In the genomic region with DNA sequence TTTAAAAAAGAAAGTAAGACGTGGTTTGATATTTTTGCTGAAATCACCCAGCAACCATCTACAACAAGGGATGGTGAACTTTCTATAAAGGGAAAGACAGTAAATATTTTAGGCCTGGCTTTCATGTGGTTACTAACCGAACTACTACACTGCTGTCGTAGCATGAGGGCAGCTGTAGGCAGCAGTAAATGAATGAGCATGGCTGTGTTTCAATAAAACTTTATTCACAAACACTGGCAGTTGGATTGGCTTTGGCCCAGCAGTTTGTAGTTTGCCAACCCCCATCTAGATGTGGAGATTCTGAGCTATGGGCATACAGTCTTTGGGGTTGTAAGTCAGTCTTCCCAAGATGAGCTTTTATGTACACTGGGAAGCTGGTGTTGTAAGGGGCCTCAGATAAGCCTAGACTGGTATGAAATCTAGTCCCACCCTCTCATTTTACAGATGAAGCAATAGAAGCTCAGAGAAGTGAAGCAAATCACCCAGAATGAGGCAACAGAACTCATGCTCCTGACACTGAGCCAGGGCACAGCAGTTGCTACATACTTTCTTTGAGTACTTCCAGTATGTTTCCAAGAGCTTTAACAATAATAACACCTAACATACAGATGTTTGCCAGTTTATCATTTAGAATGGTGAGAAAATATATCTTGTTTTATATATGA, we compare ENCODE assay signal across 11 cellular contexts.
DNase-seq lines count a peak whose midpoint lies in the region; ATAC-seq and TF ChIP-seq lines count a peak whose summit lies in the region.
"Had no signal": no experiment of that assay in that cellular context is flagged by ENCODE, and none has a peak within 500 bp of the region (broad histone marks: within the 10 kb centered on the region; RNA-seq: fewer than 3 reads in every experiment).

No MANE protein-coding gene starts in this region.

- TF ChIP-seq CTCF in AG10803 (conservative IDR thresholded peaks at IDR 0.05; ENCODE audit: low read length) (no peak), gastroesophageal sphincter (IDR thresholded peaks at IDR 0.05) (no peak)

- no peak overlapping the region for H3K4me3 Mint-ChIP-seq in activated T-cell treated with anti-CD3 and anti-CD28 coated beads, Interleukin-2, amount 50 U/mL, for 24 hours

- peaks cover 6% of the 10 kb centered on the region for H3K27me3 Mint-ChIP-seq in activated T-cell treated with anti-CD3 and anti-CD28 coated beads, Interleukin-2, amount 50 U/mL, for 24 hours

- H3K9me3 ChIP-seq in adipocyte (ENCODE audit: control insufficient read depth, low read length), result peaks cover 17% of the 10 kb centered on the region
- no peaks in the 10 kb centered on the region for H3K9me3 ChIP-seq in gastroesophageal sphincter
- H3K9me3 ChIP-seq: SJSA1 had no signal

- H3K4me3 ChIP-seq in AG10803 (ENCODE audit: low read length) (no peak overlapping the region), adipocyte (ENCODE audit: low read length) (peak overlapping the region; percentile 9), gastroesophageal sphincter (no peak overlapping the region)
- H3K4me3 ChIP-seq: SJSA1 had no signal

- peak; percentile 95 for DNase-seq in AG10803 (ENCODE audit: low read depth)
- DNase-seq in adipocyte (ENCODE audit: low read depth), result peak; percentile 97
- peak; percentile 71 for DNase-seq in sciatic nerve (ENCODE audit: low spot score)
- no peak for DNase-seq in iPS-NIHi7 (ENCODE audit: extremely low spot score)
- DNase-seq in activated T-cell treated with anti-CD3 and anti-CD28 coated beads, Interleukin-2, amount 50 U/mL, for 24 hours, result no peak
- DNase-seq in NCI-H2107 treated with DMSO at 0.1 percent for 48 hours (lab: John Stamatoyannopoulos, UW; ENCODE audit: unreplicated experiment), result no peak
- DNase-seq: activated CD4-positive, alpha-beta T cell treated with anti-CD3 and anti-CD28 coated beads, Interleukin-2, amount 50 U/mL, for 1 hour; amygdala had no signal

- 43 to 45% methylated on average over 3 of the region's 3 CpGs for WGBS in gastroesophageal sphincter (ENCODE audit: low coverage in 1 of 2), 2 donors

- H3K27me3 ChIP-seq in adipocyte (replicated peaks; ENCODE audit: control insufficient read depth, insufficient read depth, low read length) (no peaks in the 10 kb centered on the region), gastroesophageal sphincter (no peaks in the 10 kb centered on the region)
- H3K27me3 ChIP-seq: SJSA1 had no signal

- TF ChIP-seq EP300 in gastroesophageal sphincter (IDR thresholded peaks at IDR 0.05), result no peak

- H3K36me3 ChIP-seq in adipocyte (ENCODE audit: control insufficient read depth, insufficient read depth, low read length, severe bottlenecking) (no peaks in the 10 kb centered on the region), gastroesophageal sphincter (no peaks in the 10 kb centered on the region)
- H3K36me3 ChIP-seq: SJSA1 had no signal

- H3K27ac Mint-ChIP-seq in activated T-cell treated with anti-CD3 and anti-CD28 coated beads, Interleukin-2, amount 50 U/mL, for 24 hours, result no peak overlapping the region

- H3K4me1 ChIP-seq in adipocyte (ENCODE audit: control insufficient read depth, insufficient read depth, low read length) (peaks cover 71% of the 10 kb centered on the region), gastroesophageal sphincter (peaks cover 20 to 77% (median 35%) of the 10 kb centered on the region in 3 donors)
- H3K4me1 ChIP-seq: SJSA1 had no signal

- H3K27ac ChIP-seq in gastroesophageal sphincter, result peak overlapping the region; percentile 72 to 84 (median 78)
- H3K27ac ChIP-seq: SJSA1 had no signal

- no peaks in the 10 kb centered on the region for H3K4me1 Mint-ChIP-seq in activated T-cell treated with anti-CD3 and anti-CD28 coated beads, Interleukin-2, amount 50 U/mL, for 24 hours (ENCODE audit: low read depth)

- intact Hi-C loops in sciatic nerve (cut with DNase I), result loop anchor here (5.0 kb wide), 1 partner anchor 1746 kb away; no protein-coding TSS in a partner anchor

- H3K36me3 Mint-ChIP-seq in activated T-cell treated with anti-CD3 and anti-CD28 coated beads, Interleukin-2, amount 50 U/mL, for 24 hours (ENCODE audit: low read depth), result no peaks in the 10 kb centered on the region

- ATAC-seq in gastroesophageal sphincter (peak; percentile 88), sciatic nerve (peak; percentile 87), HG02973 (IDR thresholded peaks at IDR 0.05; ENCODE audit: unreplicated experiment) (no peak)

- TF ChIP-seq POLR2A in gastroesophageal sphincter (IDR thresholded peaks at IDR 0.05), result no peak

- H3K9me3 Mint-ChIP-seq in activated T-cell treated with anti-CD3 and anti-CD28 coated beads, Interleukin-2, amount 50 U/mL, for 24 hours, result peaks cover 4% of the 10 kb centered on the region

- peak overlapping the region; percentile 74 for H3K9ac ChIP-seq in adipocyte (ENCODE audit: low read length)

Comparison
In these comparisons a context has a peak if more than half of its experiments do, and no peak if none do; other contexts are left out.
1. DNase-seq: peak in AG10803 (single experiment), adipocyte (single experiment) and sciatic nerve (single experiment); none in iPS-NIHi7 (single experiment), activated T-cell treated with anti-CD3 and anti-CD28 coated beads, Interleukin-2, amount 50 U/mL, for 24 hours (single experiment) and NCI-H2107 treated with DMSO at 0.1 percent for 48 hours (single experiment).